ENCODE assay signal across 18 cellular contexts in the genomic region with DNA sequence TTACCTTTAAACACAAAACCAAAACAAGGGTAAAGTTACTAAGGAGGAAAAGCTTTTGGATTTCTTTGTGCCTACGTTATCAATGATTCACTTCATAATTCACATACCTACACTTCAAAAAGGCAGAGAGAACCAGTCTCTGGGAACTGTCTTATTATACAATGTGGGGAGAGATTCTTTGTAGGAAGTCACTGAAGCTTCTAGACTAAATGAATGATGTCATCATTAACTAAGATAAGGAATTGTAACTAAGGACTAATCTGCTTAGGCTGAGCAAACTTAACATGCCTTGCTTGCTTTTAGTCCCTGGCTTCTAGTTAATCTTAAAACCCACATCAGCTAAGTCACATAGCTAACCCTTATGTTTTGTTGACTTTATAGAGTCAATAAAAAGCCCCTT.
DNase-seq lines count a peak whose midpoint lies in the region; ATAC-seq, FAIRE-seq and TF ChIP-seq lines count a peak whose summit lies in the region.
"Had no signal": no experiment of that assay in that cellular context is flagged by ENCODE, and none has a peak within 500 bp of the region (broad histone marks: within the 10 kb centered on the region; RNA-seq: fewer than 3 reads in every experiment).

No MANE protein-coding gene starts in this region.

- H3K9me3 Mint-ChIP-seq in stimulated activated naive B cell treated with anti-CD40 and anti-IgM and Interleukin-4, amounts not matched to agents 10 μg/mL and 1 μg/mL and 100 μg/mL, for 72 hours = peaks cover 0 to 5% of the 10 kb centered on the region in 2 donors
- peaks cover 19% of the 10 kb centered on the region for H3K9me3 Mint-ChIP-seq in T-helper 2 cell treated with Interferon-gamma antibody and Interleukin-4, amounts not matched to agents 5 μg/mL and 100 μg/mL, for 36 hours

- no peaks in the 10 kb centered on the region for H3K9me3 ChIP-seq in SJCRH30 (replicated peaks)
- H3K9me3 ChIP-seq: BLaER1 had no signal

- H3K4me1 ChIP-seq in mesendoderm (ENCODE audit: control insufficient read depth, low read depth, low read length) (peaks cover 2% of the 10 kb centered on the region), SJCRH30 (peaks cover 11% of the 10 kb centered on the region)
- H3K4me1 ChIP-seq: BLaER1 had no signal

- no peaks in the 10 kb centered on the region for H3K79me2 ChIP-seq in mesendoderm (ENCODE audit: control insufficient read depth, insufficient read depth, low read length)

- FAIRE-seq in RCC 7860 (lab: Jason Lieb, UNC) = no peak
- FAIRE-seq: G401.6, GM12892 had no signal

- DNase-seq in Caki2 (ENCODE audit: low read depth) (peak; percentile 78), RCC 7860 (ENCODE audit: low spot score) (peak; percentile 54), epithelial cell of proximal tubule (ENCODE audit: low read depth) (peak; percentile 23), mesendoderm (peak; percentile 64), SJCRH30 (no peak)
- DNase-seq in stimulated activated naive B cell treated with anti-CD40 and anti-IgM and Interleukin-4, amounts not matched to agents 10 μg/mL and 1 μg/mL and 100 μg/mL, for 72 hours = no peak
- DNase-seq in T-helper 2 cell treated with Interferon-gamma antibody and Interleukin-4, amounts not matched to agents 5 μg/mL and 100 μg/mL, for 36 hours (ENCODE audit: low spot score) = no peak
- DNase-seq: CD8-positive, alpha-beta T cell; DND-41; NCI-H1930; NCI-H446 treated with DMSO at 0.1 percent for 48 hours; NCI-H748 treated with DMSO at 0.1 percent for 48 hours; PC-3 had no signal

- no peak overlapping the region for H3K27ac Mint-ChIP-seq in stimulated activated naive B cell treated with anti-CD40 and anti-IgM and Interleukin-4, amounts not matched to agents 10 μg/mL and 1 μg/mL and 100 μg/mL, for 72 hours
- H3K27ac Mint-ChIP-seq in T-helper 2 cell treated with Interferon-gamma antibody and Interleukin-4, amounts not matched to agents 5 μg/mL and 100 μg/mL, for 36 hours = no peak overlapping the region
- H3K27ac Mint-ChIP-seq: CD8-positive, alpha-beta T cell; IgD-negative memory B cell had no signal

- no peak overlapping the region for H3K18ac ChIP-seq in mesendoderm (ENCODE audit: low read length)

- H3K27me3 Mint-ChIP-seq in stimulated activated naive B cell treated with anti-CD40 and anti-IgM and Interleukin-4, amounts not matched to agents 10 μg/mL and 1 μg/mL and 100 μg/mL, for 72 hours = no peaks in the 10 kb centered on the region
- no peaks in the 10 kb centered on the region for H3K27me3 Mint-ChIP-seq in T-helper 2 cell treated with Interferon-gamma antibody and Interleukin-4, amounts not matched to agents 5 μg/mL and 100 μg/mL, for 36 hours (ENCODE audit: low read depth)
- H3K27me3 Mint-ChIP-seq: IgD-negative memory B cell had no signal

- in situ Hi-C loops in Caki2 (cut with HindIII; ENCODE audit: low pct_unique_long_range_greater_than_20kb, low sequenced_read_pairs) = no loop called here

- no peak overlapping the region for H4K8ac ChIP-seq in mesendoderm (ENCODE audit: low read depth, low read length)

- H2BK5ac ChIP-seq in mesendoderm (ENCODE audit: low read length) = no peak overlapping the region

- no peak overlapping the region for H3K23ac ChIP-seq in mesendoderm (ENCODE audit: low read length)

- no peaks in the 10 kb centered on the region for H3K27me3 ChIP-seq in mesendoderm (ENCODE audit: insufficient read depth, low read length, poor library complexity)
- H3K27me3 ChIP-seq in SJCRH30 = no peaks in the 10 kb centered on the region
- H3K27me3 ChIP-seq: BLaER1 had no signal

- no peaks in the 10 kb centered on the region for H3K36me3 ChIP-seq in mesendoderm (ENCODE audit: control insufficient read depth, insufficient read depth, low read length)
- no peaks in the 10 kb centered on the region for H3K36me3 ChIP-seq in SJCRH30
- H3K36me3 ChIP-seq: BLaER1 had no signal

- H3K4ac ChIP-seq in mesendoderm (ENCODE audit: low read depth, low read length) = no peak overlapping the region

- no peak overlapping the region for H2BK15ac ChIP-seq in mesendoderm (replicated peaks; ENCODE audit: low read depth)

- H3K4me2 ChIP-seq in mesendoderm (ENCODE audit: low read length) = no peak overlapping the region
- H3K4me2 ChIP-seq: BLaER1 had no signal

- no peak overlapping the region for H3K4me3 Mint-ChIP-seq in stimulated activated naive B cell treated with anti-CD40 and anti-IgM and Interleukin-4, amounts not matched to agents 10 μg/mL and 1 μg/mL and 100 μg/mL, for 72 hours
- no peak overlapping the region for H3K4me3 Mint-ChIP-seq in T-helper 2 cell treated with Interferon-gamma antibody and Interleukin-4, amounts not matched to agents 5 μg/mL and 100 μg/mL, for 36 hours
- H3K4me3 Mint-ChIP-seq: CD8-positive, alpha-beta T cell; IgD-negative memory B cell had no signal

- no peaks in the 10 kb centered on the region for H3K4me1 Mint-ChIP-seq in stimulated activated naive B cell treated with anti-CD40 and anti-IgM and Interleukin-4, amounts not matched to agents 10 μg/mL and 1 μg/mL and 100 μg/mL, for 72 hours
- no peaks in the 10 kb centered on the region for H3K4me1 Mint-ChIP-seq in T-helper 2 cell treated with Interferon-gamma antibody and Interleukin-4, amounts not matched to agents 5 μg/mL and 100 μg/mL, for 36 hours (ENCODE audit: low read depth)
- H3K4me1 Mint-ChIP-seq: IgD-negative memory B cell had no signal

- no peak for TF ChIP-seq CTCF in epithelial cell of proximal tubule (conservative IDR thresholded peaks at IDR 0.05; ENCODE audit: low read depth, low read length)

- WGBS in mesendoderm (ENCODE audit: extremely low coverage, insufficient coverage, low lambda C conversion rate) = no CpG with 5 or more reads among the region's 1 CpG

- H2AK5ac ChIP-seq in mesendoderm (ENCODE audit: low read length) = no peak overlapping the region

- no peak overlapping the region for H3K56ac ChIP-seq in mesendoderm (ENCODE audit: low read length)

- H3K4me3 ChIP-seq in epithelial cell of proximal tubule (ENCODE audit: low read depth, low read length) (no peak overlapping the region), mesendoderm (ENCODE audit: low read length) (no peak overlapping the region), SJCRH30 (no peak overlapping the region)
- H3K4me3 ChIP-seq: BLaER1 had no signal

- peak overlapping the region; percentile 63 for H3K27ac ChIP-seq in mesendoderm (ENCODE audit: low read depth, low read length)
- no peak overlapping the region for H3K27ac ChIP-seq in SJCRH30
- H3K27ac ChIP-seq: BLaER1 had no signal

- H4K5ac ChIP-seq in mesendoderm (ENCODE audit: low read length) = no peak overlapping the region

- no peak for ATAC-seq in stimulated activated naive B cell treated with anti-CD40 and anti-IgM and Interleukin-4, amounts not matched to agents 10 μg/mL and 1 μg/mL and 100 μg/mL, for 72 hours (replicated peaks)
- ATAC-seq in HG02981 (IDR thresholded peaks at IDR 0.05; ENCODE audit: unreplicated experiment) = no peak
- ATAC-seq: CD8-positive, alpha-beta T cell; PC-3 had no signal

- H2BK120ac ChIP-seq in mesendoderm (ENCODE audit: low read depth, low read length) = no peak overlapping the region

- no peaks in the 10 kb centered on the region for H3K36me3 Mint-ChIP-seq in stimulated activated naive B cell treated with anti-CD40 and anti-IgM and Interleukin-4, amounts not matched to agents 10 μg/mL and 1 μg/mL and 100 μg/mL, for 72 hours
- no peaks in the 10 kb centered on the region for H3K36me3 Mint-ChIP-seq in T-helper 2 cell treated with Interferon-gamma antibody and Interleukin-4, amounts not matched to agents 5 μg/mL and 100 μg/mL, for 36 hours (ENCODE audit: low read depth)
- H3K36me3 Mint-ChIP-seq: CD8-positive, alpha-beta T cell; IgD-negative memory B cell had no signal

- H3K79me1 ChIP-seq in mesendoderm (ENCODE audit: low read length) = no peaks in the 10 kb centered on the region

- no peak overlapping the region for H3K9ac ChIP-seq in mesendoderm (ENCODE audit: low read length)
- H3K9ac ChIP-seq: BLaER1 had no signal

Comparison
In these comparisons a context has a peak if more than half of its experiments do, and no peak if none do; other contexts are left out.
1. DNase-seq: peak in Caki2 (single experiment), RCC 7860 (single experiment), epithelial cell of proximal tubule (single experiment) and mesendoderm (single experiment); none in stimulated activated naive B cell treated with anti-CD40 and anti-IgM and Interleukin-4, amounts not matched to agents 10 μg/mL and 1 μg/mL and 100 μg/mL, for 72 hours (single experiment), SJCRH30 (0 of 2) and T-helper 2 cell treated with Interferon-gamma antibody and Interleukin-4, amounts not matched to agents 5 μg/mL and 100 μg/mL, for 36 hours (single experiment).